8 cellular contexts compared by ENCODE assay signal in the genomic region with DNA sequence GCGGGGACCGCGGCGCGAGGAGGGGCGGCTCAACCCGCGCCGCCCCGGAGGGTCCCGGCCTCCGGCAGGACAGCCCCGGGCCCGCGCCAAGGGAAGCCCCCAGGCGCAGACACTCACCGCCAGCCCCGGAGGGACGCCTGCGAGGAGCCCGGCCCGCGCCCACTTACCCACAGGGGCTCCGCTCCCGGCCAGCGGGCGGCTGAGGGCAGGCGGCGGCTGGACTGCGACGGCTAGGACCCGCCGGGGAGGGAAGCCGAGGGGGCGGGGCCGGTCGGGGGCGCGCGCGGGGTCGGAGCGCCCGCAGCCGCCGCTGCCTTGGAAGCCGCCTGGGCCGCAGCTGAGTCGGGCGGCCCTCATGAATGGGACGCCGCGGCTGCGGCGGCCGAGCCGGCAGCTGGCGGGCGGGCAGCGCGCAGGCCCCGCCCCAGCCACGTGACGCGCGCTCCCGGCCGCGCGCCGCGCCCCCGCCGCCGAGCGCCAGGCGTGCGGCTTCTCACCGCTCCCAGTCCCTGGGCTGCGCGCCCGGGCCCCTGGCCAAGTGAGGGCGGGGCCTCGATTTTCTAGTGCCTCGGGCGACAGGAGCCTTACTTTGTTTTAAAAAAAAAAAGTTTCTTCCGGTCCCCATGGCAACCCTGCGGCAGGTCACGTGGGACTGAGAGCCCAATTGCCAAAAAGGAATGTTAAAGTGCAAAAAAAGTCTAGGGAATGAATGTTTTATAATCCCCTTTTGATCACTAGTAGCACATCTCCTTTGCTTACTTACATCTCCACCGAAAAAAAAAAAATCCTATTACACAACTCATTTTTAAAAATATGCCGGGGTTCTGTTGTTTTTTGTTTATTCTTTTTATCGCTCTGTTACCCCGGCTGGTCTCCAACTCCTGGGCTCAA. TPM values are rescaled to one million over a fixed set of nuclear protein-coding genes. Genes with fewer than 3 reads are reported as not detected.
DNase-seq lines count a peak whose midpoint lies in the region; ATAC-seq, FAIRE-seq and TF ChIP-seq lines count a peak whose summit lies in the region.

Gene LPIN2, minus strand, starts transcription at position 225 of the 891 bp plus-strand sequence. CDS start 52,304 bp downstream, outside the sequence.

- no peak for FAIRE-seq in H54 (lab: Jason Lieb, UNC)

- no peaks in the 10 kb centered on the region for H4K20me1 ChIP-seq in fibroblast of lung (ENCODE audit: control insufficient read depth, extremely low read depth, insufficient read depth, low read length)

- peaks cover 43% of the 10 kb centered on the region for H3K4me1 Mint-ChIP-seq in activated T-helper 17 cell treated with anti-CD3 and anti-CD28 coated beads, Interleukin-2, amount 50 U/mL, for 72 hours
- peaks cover 56 to 79% (median 74%) of the 10 kb centered on the region in 7 donors for H3K4me1 Mint-ChIP-seq in naive thymus-derived CD4-positive, alpha-beta T cell
- peaks cover 62% of the 10 kb centered on the region for H3K4me1 Mint-ChIP-seq in stimulated activated memory B cell treated with anti-CD40 and anti-IgM and Interleukin-4, amounts not matched to agents 10 μg/mL and 1 μg/mL and 100 μg/mL, for 72 hours

- H2AFZ ChIP-seq in fibroblast of lung (ENCODE audit: low read length), result no peak within 1 kb of the TSS

- H3K27ac Mint-ChIP-seq in activated T-helper 17 cell treated with anti-CD3 and anti-CD28 coated beads, Interleukin-2, amount 50 U/mL, for 72 hours, result peak within 1 kb of the TSS; percentile 93
- H3K27ac Mint-ChIP-seq in naive thymus-derived CD4-positive, alpha-beta T cell, result peak within 1 kb of the TSS; percentile 91 to 98 (median 95)
- H3K27ac Mint-ChIP-seq in stimulated activated memory B cell treated with anti-CD40 and anti-IgM and Interleukin-4, amounts not matched to agents 10 μg/mL and 1 μg/mL and 100 μg/mL, for 72 hours, result peak within 1 kb of the TSS; percentile 81

- peak; percentile 48; the same call in 1 of the 2 replicates for TF ChIP-seq POLR2A in H54 (IDR thresholded peaks at IDR 0.05; ENCODE audit: low read depth, low read length)

- H3K27ac ChIP-seq in RWPE1, result peak within 1 kb of the TSS; percentile 92
- peak within 1 kb of the TSS; percentile 82 for H3K27ac ChIP-seq in fibroblast of lung (ENCODE audit: insufficient read depth, low read length)
- peak within 1 kb of the TSS; percentile 84 for H3K27ac ChIP-seq in naive thymus-derived CD4-positive, alpha-beta T cell (ENCODE audit: low read depth, low read length)

- no peaks in the 10 kb centered on the region for H3K27me3 ChIP-seq in fibroblast of lung (ENCODE audit: control insufficient read depth, insufficient read depth, low read length)
- H3K27me3 ChIP-seq in naive thymus-derived CD4-positive, alpha-beta T cell (ENCODE audit: control insufficient read depth in 2 of 2, insufficient read depth in 2 of 2, low read length in 2 of 2), result no peaks in the 10 kb centered on the region

- H3K4me2 ChIP-seq in fibroblast of lung (ENCODE audit: extremely low read depth, insufficient read depth, low read length), result peak within 1 kb of the TSS; percentile 69

- CTCF ChIA-PET in RWPE1 (lab: Yijun Ruan, JAX), result interaction anchor here (0.8 kb wide), 1 partner anchor 122 kb away, joined by 3 read pairs; no protein-coding TSS in a partner anchor
- CTCF ChIA-PET in naive thymus-derived CD4-positive, alpha-beta T cell (lab: Charles Lee), result no interaction called here

- H3K4me1 ChIP-seq in fibroblast of lung (ENCODE audit: control insufficient read depth, extremely low read depth, insufficient read depth, low read length), result peaks cover 12% of the 10 kb centered on the region
- peaks cover 8 to 61% of the 10 kb centered on the region in 2 donors for H3K4me1 ChIP-seq in naive thymus-derived CD4-positive, alpha-beta T cell (ENCODE audit: control insufficient read depth in 2 of 2, insufficient read depth in 2 of 2, low read length in 2 of 2)

- no peak for TF ChIP-seq CTCF in RWPE1 (conservative IDR thresholded peaks at IDR 0.05; ENCODE audit: low read depth)
- no peak for TF ChIP-seq CTCF in fibroblast of lung (conservative IDR thresholded peaks at IDR 0.05 in 1 of 2, IDR thresholded peaks at IDR 0.05 in 1 of 2; ENCODE audit: low read depth in 1 of 2, low read length in 2 of 2)

- peak; percentile 94 for ATAC-seq in activated T-helper 17 cell treated with anti-CD3 and anti-CD28 coated beads, Interleukin-2, amount 50 U/mL, for 72 hours (replicated peaks)
- peak; percentile 92 for ATAC-seq in naive thymus-derived CD4-positive, alpha-beta T cell
- peak; percentile 95 for ATAC-seq in stimulated activated memory B cell treated with anti-CD40 and anti-IgM and Interleukin-4, amounts not matched to agents 10 μg/mL and 1 μg/mL and 100 μg/mL, for 72 hours

- peak within 1 kb of the TSS; percentile 93 for H3K4me3 Mint-ChIP-seq in activated T-helper 17 cell treated with anti-CD3 and anti-CD28 coated beads, Interleukin-2, amount 50 U/mL, for 72 hours
- peak within 1 kb of the TSS; percentile 93 to 99 (median 95) for H3K4me3 Mint-ChIP-seq in naive thymus-derived CD4-positive, alpha-beta T cell
- H3K4me3 Mint-ChIP-seq in stimulated activated memory B cell treated with anti-CD40 and anti-IgM and Interleukin-4, amounts not matched to agents 10 μg/mL and 1 μg/mL and 100 μg/mL, for 72 hours, result peak within 1 kb of the TSS; percentile 85

- intact Hi-C loops in naive thymus-derived CD4-positive, alpha-beta T cell (cut with micrococcal nuclease), result loop anchor here (1.0 to 5.0 kb wide), 16 partner anchors 18 to 581 kb away; partner anchors contain the start of genes METTL4 (in 1 of the 2), MYL12A (in 1 of the 2), MYL12B (in 1 of the 2) and NDC80 (in 1 of the 2)

- peak within 1 kb of the TSS; percentile 64 to 77 (median 70) for H3K4me3 ChIP-seq in fibroblast of lung (replicated peaks in 1 of 4; ENCODE audit: control extremely low read depth in 1 of 4, insufficient read depth in 1 of 4, low read depth in 3 of 4, low read length in 4 of 4)
- peak within 1 kb of the TSS; percentile 61 for H3K4me3 ChIP-seq in naive thymus-derived CD4-positive, alpha-beta T cell (ENCODE audit: low read length)

- H3K9me3 ChIP-seq in fibroblast of lung (ENCODE audit: control insufficient read depth, insufficient read depth, low read depth, low read length), result no peaks in the 10 kb centered on the region
- H3K9me3 ChIP-seq in naive thymus-derived CD4-positive, alpha-beta T cell (ENCODE audit: control insufficient read depth in 2 of 3, low read length in 3 of 3), result no peaks in the 10 kb centered on the region

- POLR2A ChIA-PET in RWPE1 (lab: Yijun Ruan, JAX; ENCODE audit: low non-redundant PET), result no interaction called here
- POLR2A ChIA-PET in naive thymus-derived CD4-positive, alpha-beta T cell (lab: Charles Lee), result interaction anchor here (0.6 to 4.5 kb wide), 7 partner anchors 8 to 75 kb away, joined by 3 to 73 read pairs (median 3); no protein-coding TSS in a partner anchor

- peaks cover 41% of the 10 kb centered on the region for H3K79me2 ChIP-seq in fibroblast of lung (ENCODE audit: control insufficient read depth, insufficient read depth, low read length)

- DNase-seq in EL, result peak; percentile 96
- peak; percentile 81 for DNase-seq in H54 (ENCODE audit: insufficient read length, low spot score)
- peak; percentile 98 for DNase-seq in LoVo (ENCODE audit: low spot score)
- peak; percentile 96 for DNase-seq in RWPE1 (ENCODE audit: low spot score)
- peak; percentile 94 to 98 for DNase-seq in fibroblast of lung (ENCODE audit: low read depth in 2 of 2)
- DNase-seq in naive thymus-derived CD4-positive, alpha-beta T cell, result peak; percentile 96 to 98 (median 98)

- peaks cover 3% of the 10 kb centered on the region for H3K36me3 ChIP-seq in fibroblast of lung (ENCODE audit: control insufficient read depth, insufficient read depth, low read length)
- peaks cover 0 to 5% (median 0%) of the 10 kb centered on the region in 3 experiments for H3K36me3 ChIP-seq in naive thymus-derived CD4-positive, alpha-beta T cell (ENCODE audit: control insufficient read depth in 2 of 3, insufficient read depth in 3 of 3, low read length in 3 of 3)

- H3K9me3 Mint-ChIP-seq in activated T-helper 17 cell treated with anti-CD3 and anti-CD28 coated beads, Interleukin-2, amount 50 U/mL, for 72 hours, result no peaks in the 10 kb centered on the region
- peaks cover 0 to 4% (median 0%) of the 10 kb centered on the region in 11 donors for H3K9me3 Mint-ChIP-seq in naive thymus-derived CD4-positive, alpha-beta T cell
- no peaks in the 10 kb centered on the region for H3K9me3 Mint-ChIP-seq in stimulated activated memory B cell treated with anti-CD40 and anti-IgM and Interleukin-4, amounts not matched to agents 10 μg/mL and 1 μg/mL and 100 μg/mL, for 72 hours

- H3K36me3 Mint-ChIP-seq in activated T-helper 17 cell treated with anti-CD3 and anti-CD28 coated beads, Interleukin-2, amount 50 U/mL, for 72 hours (ENCODE audit: low read depth), result peaks cover 42% of the 10 kb centered on the region
- peaks cover 4 to 29% (median 12%) of the 10 kb centered on the region in 5 donors for H3K36me3 Mint-ChIP-seq in naive thymus-derived CD4-positive, alpha-beta T cell
- peaks cover 17% of the 10 kb centered on the region for H3K36me3 Mint-ChIP-seq in stimulated activated memory B cell treated with anti-CD40 and anti-IgM and Interleukin-4, amounts not matched to agents 10 μg/mL and 1 μg/mL and 100 μg/mL, for 72 hours

- H3K27me3 Mint-ChIP-seq in activated T-helper 17 cell treated with anti-CD3 and anti-CD28 coated beads, Interleukin-2, amount 50 U/mL, for 72 hours, result no peaks in the 10 kb centered on the region
- no peaks in the 10 kb centered on the region for H3K27me3 Mint-ChIP-seq in naive thymus-derived CD4-positive, alpha-beta T cell
- H3K27me3 Mint-ChIP-seq in stimulated activated memory B cell treated with anti-CD40 and anti-IgM and Interleukin-4, amounts not matched to agents 10 μg/mL and 1 μg/mL and 100 μg/mL, for 72 hours, result no peaks in the 10 kb centered on the region

- H3K9ac ChIP-seq in fibroblast of lung (ENCODE audit: insufficient read depth, low read length), result peak within 1 kb of the TSS; percentile 92

RNA-seq across cellular contexts. Expression of gene LPIN2, which starts in this region (rescaled TPM):
- 10 to 100 TPM; 45.8 to 78.1 TPM for total RNA-seq in activated T-helper 17 cell treated with anti-CD3 and anti-CD28 coated beads, Interleukin-2, amount 50 U/mL, for 72 hours
- 36.7 and 51.0 TPM in 2 replicates for total RNA-seq in fibroblast of lung
- polyA plus RNA-seq in fibroblast of lung, result 46.9 and 58.1 TPM in 2 replicates
- 23.3 and 29.5 TPM in 2 replicates for polyA plus RNA-seq in fibroblast of lung (2012)
- polyA minus RNA-seq in fibroblast of lung (ENCODE audit: low replicate concordance), result 30.5 and 37.2 TPM in 2 replicates
- total RNA-seq in naive thymus-derived CD4-positive, alpha-beta T cell, result 100 to 1,000 TPM in 1 of 5 experiments, 10 to 100 TPM in 4; 58.8 to 133 (median 73.6) TPM
- 10 to 100 TPM; 63.7 to 73.1 TPM for polyA plus RNA-seq in naive thymus-derived CD4-positive, alpha-beta T cell

Comparison
In these comparisons a context has a peak if more than half of its experiments do, and no peak if none do; other contexts are left out.
1. Peak in every context shown above with its lines: DNase-seq, ATAC-seq, H3K4me3 ChIP-seq and H3K27ac ChIP-seq.